In the genomic region with DNA sequence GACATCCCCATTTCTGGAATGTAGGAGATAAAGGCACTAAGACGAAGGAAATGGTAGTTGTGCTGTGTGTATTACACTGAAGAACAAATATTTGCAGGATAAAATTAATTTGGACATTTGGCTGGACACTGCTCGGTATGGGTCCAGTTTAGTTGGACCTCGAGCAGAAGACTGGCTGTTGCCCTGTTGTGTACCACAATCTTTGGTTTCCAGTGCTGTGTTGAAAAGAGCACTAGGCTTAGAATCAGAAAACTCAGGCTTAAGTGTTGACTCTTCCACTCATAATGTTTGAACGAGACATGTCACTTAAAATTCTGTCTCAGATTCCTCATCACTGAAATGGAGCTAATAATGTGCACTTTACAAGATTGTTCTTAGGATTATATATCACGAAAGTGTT, we compare ENCODE assay signal across 10 cellular contexts. TPM values are rescaled to one million over a fixed set of nuclear protein-coding genes. Genes with fewer than 3 reads are reported as not detected.
DNase-seq lines count a peak whose midpoint lies in the region; ATAC-seq and TF ChIP-seq lines count a peak whose summit lies in the region.
"Had no signal": no experiment of that assay in that cellular context is flagged by ENCODE, and none has a peak within 500 bp of the region (broad histone marks: within the 10 kb centered on the region; RNA-seq: fewer than 3 reads in every experiment).

No MANE protein-coding gene starts in this region.

- H3K4me3 Mint-ChIP-seq in activated naive CD4-positive, alpha-beta T cell treated with anti-CD3 and anti-CD28 coated beads for 36 hours = peak overlapping the region; percentile 98
- H3K4me3 Mint-ChIP-seq in T-cell (peak overlapping the region; percentile 99 to 100 (median 100)), glutamatergic neuron (ENCODE audit: unreplicated experiment) (peak overlapping the region; percentile 100)

- no peak overlapping the region for H3K27ac ChIP-seq in suprapubic skin

- no peaks in the 10 kb centered on the region for H3K36me3 ChIP-seq in suprapubic skin

- TF ChIP-seq POLR2A in suprapubic skin (IDR thresholded peaks at IDR 0.05) = no peak

- whole genome bisulfite sequencing in suprapubic skin = 56% methylated on average over 5 of the region's 5 CpGs

- peaks cover 10% of the 10 kb centered on the region for H3K36me3 Mint-ChIP-seq in activated naive CD4-positive, alpha-beta T cell treated with anti-CD3 and anti-CD28 coated beads for 36 hours (ENCODE audit: low read depth)
- no peaks in the 10 kb centered on the region for H3K36me3 Mint-ChIP-seq in T-cell
- H3K36me3 Mint-ChIP-seq in glutamatergic neuron (ENCODE audit: unreplicated experiment) = no peaks in the 10 kb centered on the region

- H3K4me3 ChIP-seq in suprapubic skin = peak overlapping the region; percentile 79

- TF ChIP-seq CTCF in glutamatergic neuron (IDR thresholded peaks at IDR 0.05; ENCODE audit: partially characterized antibody, unreplicated experiment) (no peak), suprapubic skin (IDR thresholded peaks at IDR 0.05) (no peak)

- no peaks in the 10 kb centered on the region for H3K9me3 Mint-ChIP-seq in activated naive CD4-positive, alpha-beta T cell treated with anti-CD3 and anti-CD28 coated beads for 36 hours
- H3K9me3 Mint-ChIP-seq in T-cell (no peaks in the 10 kb centered on the region), glutamatergic neuron (ENCODE audit: unreplicated experiment) (peaks cover 6% of the 10 kb centered on the region)

- POLR2A ChIA-PET in T-cell (lab: Charles Lee) = no interaction called here

- no peak for DNase-seq in activated naive CD4-positive, alpha-beta T cell treated with anti-CD3 and anti-CD28 coated beads for 36 hours
- no peak for DNase-seq in activated naive CD4-positive, alpha-beta T cell treated with anti-CD3 and anti-CD28 coated beads, Interleukin-2, amount 50 U/mL, for 16 hours
- DNase-seq in T-cell = no peak
- no peak for DNase-seq in glutamatergic neuron
- DNase-seq in suprapubic skin (ENCODE audit: low spot score in 2 of 2) = no peak
- DNase-seq in islet precursor cell = no peak
- no peak for DNase-seq in NCI-H2227 treated with DMSO at 0.1 percent for 48 hours (lab: John Stamatoyannopoulos, UW)

- CTCF ChIA-PET in activated naive CD4-positive, alpha-beta T cell treated with anti-CD3 and anti-CD28 coated beads for 36 hours (lab: Charles Lee) = interaction anchor here (2.1 kb wide), 1 partner anchor 18 kb away, joined by 9 read pairs; no protein-coding TSS in a partner anchor
- CTCF ChIA-PET in T-cell (lab: Charles Lee) = interaction anchor here in 1 of 2 donors (1.8 kb wide), 1 partner anchor 12 kb away, joined by 4 read pairs; no protein-coding TSS in a partner anchor

- H3K4me1 ChIP-seq in suprapubic skin = peaks cover 41% of the 10 kb centered on the region

- intact Hi-C loops in activated naive CD4-positive, alpha-beta T cell treated with anti-CD3 and anti-CD28 coated beads for 36 hours (cut with micrococcal nuclease) = loop anchor here (1.0 to 10.0 kb wide), 3 partner anchors 9 to 1408 kb away; a partner anchor contains a TSS

- peaks cover 20% of the 10 kb centered on the region for H3K4me1 Mint-ChIP-seq in activated naive CD4-positive, alpha-beta T cell treated with anti-CD3 and anti-CD28 coated beads for 36 hours (ENCODE audit: low read depth)
- H3K4me1 Mint-ChIP-seq in T-cell = peaks cover 36 to 48% (median 46%) of the 10 kb centered on the region in 3 donors
- peaks cover 20% of the 10 kb centered on the region for H3K4me1 Mint-ChIP-seq in glutamatergic neuron (ENCODE audit: low read depth, unreplicated experiment)

- no peaks in the 10 kb centered on the region for H3K27me3 ChIP-seq in suprapubic skin

- TF ChIP-seq EP300 in suprapubic skin (IDR thresholded peaks at IDR 0.05) = no peak

- no peak overlapping the region for H3K27ac Mint-ChIP-seq in activated naive CD4-positive, alpha-beta T cell treated with anti-CD3 and anti-CD28 coated beads for 36 hours
- H3K27ac Mint-ChIP-seq in T-cell (peak overlapping the region in 1 of 2 donors; percentile 99), glutamatergic neuron (ENCODE audit: unreplicated experiment) (no peak overlapping the region)

- H3K9me3 ChIP-seq in suprapubic skin = no peaks in the 10 kb centered on the region

- ATAC-seq in T-cell (replicated peaks in 1 of 4) (no peak), HG03521 (IDR thresholded peaks at IDR 0.05; ENCODE audit: unreplicated experiment) (no peak)

- no peaks in the 10 kb centered on the region for H3K27me3 Mint-ChIP-seq in activated naive CD4-positive, alpha-beta T cell treated with anti-CD3 and anti-CD28 coated beads for 36 hours (ENCODE audit: low read depth)
- H3K27me3 Mint-ChIP-seq in T-cell (peaks cover 0 to 2% of the 10 kb centered on the region in 2 donors), glutamatergic neuron (ENCODE audit: unreplicated experiment) (peaks cover 2% of the 10 kb centered on the region)

RNA-seq across cellular contexts. Expression of a gene that starts 1.2 kb away (rescaled TPM):
- total RNA-seq in activated naive CD4-positive, alpha-beta T cell treated with anti-CD3 and anti-CD28 coated beads for 36 hours = 100 to 1,000 TPM; 162 to 164 TPM
- total RNA-seq in T-cell = 100 to 1,000 TPM in 3 of 5 donors, 10 to 100 TPM in 2; 69.8 to 116 (median 106) TPM
- total RNA-seq in glutamatergic neuron (ENCODE audit: unreplicated experiment) = 92.0 TPM
- total RNA-seq in suprapubic skin = 10 to 100 TPM; 45.1 to 66.9 (median 52.5) TPM

RNA-seq across cellular contexts. Expression of a gene that starts 16.3 kb away (rescaled TPM):
- not detected for total RNA-seq in activated naive CD4-positive, alpha-beta T cell treated with anti-CD3 and anti-CD28 coated beads for 36 hours
- total RNA-seq in T-cell (not detected), glutamatergic neuron (ENCODE audit: unreplicated experiment) (not detected), suprapubic skin (not detected)
- total RNA-seq: renal cortical epithelial cell, SK-MEL-5 had no signal

RNA-seq across cellular contexts. Expression of a gene that starts 46.5 kb away (rescaled TPM):
- total RNA-seq in activated naive CD4-positive, alpha-beta T cell treated with anti-CD3 and anti-CD28 coated beads for 36 hours = 10 to 100 TPM; 14.0 to 14.3 TPM
- 1 to 10 TPM; 2.9 to 8.7 (median 4.0) TPM for total RNA-seq in T-cell
- total RNA-seq in glutamatergic neuron (ENCODE audit: unreplicated experiment) = not detected
- 10 to 100 TPM; 16.9 to 48.3 (median 33.9) TPM for total RNA-seq in suprapubic skin
